In genomic region chr3:156668073-156668763, GRCh38 we compare ENCODE assay signal across 10 cellular contexts. TPM values are rescaled to one million over a fixed set of nuclear protein-coding genes. Genes with fewer than 3 reads are reported as not detected.
A peak's percentile ranks its signal among the peaks of the same experiment; 100 is the strongest.
DNase-seq lines count a peak whose midpoint lies in the region; ATAC-seq and TF ChIP-seq lines count a peak whose summit lies in the region.
"Had no signal": no experiment of that assay in that cellular context is flagged by ENCODE, and none has a peak within 500 bp of the region (broad histone marks: within the 10 kb centered on the region; RNA-seq: fewer than 3 reads in every experiment).

No MANE protein-coding gene starts in this region.

- peaks cover 6% of the 10 kb centered on the region; the same call in 1 of the 2 replicates for H3K27me3 ChIP-seq in HUES48 (ENCODE audit: control insufficient read depth, insufficient read depth, low read length)
- H3K27me3 ChIP-seq in adipocyte (replicated peaks; ENCODE audit: control insufficient read depth, insufficient read depth, low read length) = no peaks in the 10 kb centered on the region
- no peaks in the 10 kb centered on the region for H3K27me3 ChIP-seq in lung (ENCODE audit: control insufficient read depth, insufficient read depth)

- peak; percentile 7 for DNase-seq in NCI-H2227 (lab: John Stamatoyannopoulos, UW; ENCODE audit: unreplicated experiment)
- DNase-seq in NCI-H2227 treated with DMSO at 0.1 percent for 48 hours (lab: John Stamatoyannopoulos, UW) = no peak
- DNase-seq in adipocyte (ENCODE audit: low read depth) = peak; percentile 67
- peak; percentile 54 for DNase-seq in lung (ENCODE audit: low spot score)
- no peak for DNase-seq in DMS153 treated with DMSO at 0.1 percent for 48 hours (lab: John Stamatoyannopoulos, UW; ENCODE audit: unreplicated experiment)
- DNase-seq in OCI-M2 (lab: John Stamatoyannopoulos, UW; ENCODE audit: unreplicated experiment) = no peak
- no peak for DNase-seq in KG1 (lab: John Stamatoyannopoulos, UW)

- 17 to 24% methylated on average over 4 of the region's 4 CpGs for WGBS in lung, 2 donors

- H3K9ac ChIP-seq in HUES48 (ENCODE audit: low read depth, low read length) (no peak overlapping the region), adipocyte (ENCODE audit: low read length) (peak overlapping the region; percentile 43)

- H3K4me3 ChIP-seq in HUES48 (ENCODE audit: low read depth, low read length) (no peak overlapping the region), adipocyte (ENCODE audit: low read length) (peak overlapping the region; percentile 34), lung (no peak overlapping the region)

- no peak for TF ChIP-seq CTCF in lung (IDR thresholded peaks at IDR 0.05; ENCODE audit: control extremely low read depth, extremely low read depth)

- H3K27ac ChIP-seq in HUES48 (ENCODE audit: low read depth, low read length) = peak overlapping the region; percentile 8
- peak overlapping the region in 1 of 2 donors; percentile 76 for H3K27ac ChIP-seq in lung (ENCODE audit: low read depth in 1 of 2, low read length in 1 of 2)
- H3K27ac ChIP-seq: HL-60 had no signal

- H3K9me3 ChIP-seq in HUES48 (ENCODE audit: control insufficient read depth, insufficient read depth, low read length) (no peaks in the 10 kb centered on the region), adipocyte (ENCODE audit: control insufficient read depth, low read length) (no peaks in the 10 kb centered on the region), lung (ENCODE audit: control insufficient read depth in 2 of 2, insufficient read depth in 1 of 2, low read length in 1 of 2) (no peaks in the 10 kb centered on the region)

- H3K4me1 ChIP-seq in HUES48 (ENCODE audit: control insufficient read depth, insufficient read depth, low read length) = peaks cover 19% of the 10 kb centered on the region
- peaks cover 51% of the 10 kb centered on the region for H3K4me1 ChIP-seq in adipocyte (ENCODE audit: control insufficient read depth, insufficient read depth, low read length)
- peaks cover 2 to 4% of the 10 kb centered on the region in 2 donors for H3K4me1 ChIP-seq in lung (ENCODE audit: control insufficient read depth in 2 of 2, insufficient read depth in 2 of 2, low read length in 2 of 2)

- peak; percentile 55 for ATAC-seq in lung (ENCODE audit: insufficient read depth, low FRiP score)
- ATAC-seq: WTC11 had no signal

- H3K36me3 ChIP-seq in HUES48 (ENCODE audit: control insufficient read depth, insufficient read depth, low read length) = no peaks in the 10 kb centered on the region
- no peaks in the 10 kb centered on the region for H3K36me3 ChIP-seq in adipocyte (ENCODE audit: control insufficient read depth, insufficient read depth, low read length, severe bottlenecking)
- H3K36me3 ChIP-seq in lung (ENCODE audit: control insufficient read depth in 2 of 2, insufficient read depth in 2 of 2, low read length in 2 of 2) = no peaks in the 10 kb centered on the region

RNA-seq across cellular contexts. Expression of gene TIPARP, which starts 6.2 kb away (rescaled TPM):
- total RNA-seq in lung = 10 to 100 TPM; 51.4 to 56.1 TPM
- 10 to 100 TPM; 20.8 to 28.6 TPM for polyA plus RNA-seq in lung

Comparison
In these comparisons a context has a peak if more than half of its experiments do, and no peak if none do; other contexts are left out.
1. DNase-seq: peak in NCI-H2227 (single experiment), adipocyte (single experiment) and lung (single experiment); none in NCI-H2227 treated with DMSO at 0.1 percent for 48 hours (single experiment), DMS153 treated with DMSO at 0.1 percent for 48 hours (single experiment), OCI-M2 (single experiment) and KG1 (single experiment).